Comparison of ENCODE assay signal across 14 cellular contexts in the genomic region with DNA sequence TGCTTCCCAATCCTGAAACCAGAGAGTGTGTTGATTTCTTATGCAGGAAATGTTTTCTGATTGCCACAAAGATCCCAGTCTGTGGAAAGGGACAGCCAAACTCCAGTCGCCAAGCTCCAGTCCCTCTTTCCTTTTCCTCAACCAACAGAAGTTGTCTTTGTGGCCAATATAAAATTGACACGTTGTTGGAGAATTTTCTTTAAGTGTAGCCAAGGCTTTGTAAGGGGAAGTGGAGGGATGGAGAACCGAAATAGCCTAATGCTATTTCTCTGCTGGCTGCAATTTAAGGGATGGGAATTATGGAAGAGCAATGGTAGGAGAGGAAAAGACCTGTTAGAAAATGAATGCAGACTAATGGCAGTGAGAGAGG. TPM values are rescaled to one million over a fixed set of nuclear protein-coding genes. Genes with fewer than 3 reads are reported as not detected.
DNase-seq lines count a peak whose midpoint lies in the region; ATAC-seq and TF ChIP-seq lines count a peak whose summit lies in the region.
"Had no signal": no experiment of that assay in that cellular context is flagged by ENCODE, and none has a peak within 500 bp of the region (broad histone marks: within the 10 kb centered on the region; RNA-seq: fewer than 3 reads in every experiment).

No MANE protein-coding gene starts in this region.

- no peaks in the 10 kb centered on the region for H3K79me2 ChIP-seq in trophoblast cell (ENCODE audit: control insufficient read depth, insufficient read depth, low read length, poor library complexity)

- H2BK12ac ChIP-seq in trophoblast cell (ENCODE audit: low read length): no peak overlapping the region

- H3K9ac ChIP-seq in BLaER1: no peak overlapping the region
- H3K9ac ChIP-seq in trophoblast cell (ENCODE audit: low read length): no peak overlapping the region

- no CpG with 5 or more reads among the region's 3 CpGs for WGBS in trophoblast cell (ENCODE audit: extremely low coverage, insufficient coverage, insufficient read length)
- WGBS in transverse colon (ENCODE audit: low coverage in 1 of 2), 2 donors: 16 to 19% methylated on average over 3 of the region's 3 CpGs

- no peaks in the 10 kb centered on the region for H3K9me3 ChIP-seq in BLaER1
- H3K9me3 ChIP-seq in trophoblast cell (ENCODE audit: insufficient read depth, low read depth, low read length): no peaks in the 10 kb centered on the region
- no peaks in the 10 kb centered on the region for H3K9me3 ChIP-seq in transverse colon

- intact Hi-C loops in left ventricle myocardium superior (cut with micrococcal nuclease): no loop called here
- intact Hi-C loops in transverse colon (cut with DNase I; ENCODE audit: low total_unique reads): no loop called here

- H3K4me3 ChIP-seq in BLaER1 (no peak overlapping the region), astrocyte of the cerebellum (ENCODE audit: low read depth, low read length) (peak overlapping the region; percentile 26), trophoblast cell (ENCODE audit: low read depth, low read length) (no peak overlapping the region), transverse colon (peak overlapping the region in 2 of 4 donors; percentile 13 to 28)

- no peak for TF ChIP-seq POLR2A in transverse colon (IDR thresholded peaks at IDR 0.05)

- H4K91ac ChIP-seq in trophoblast cell (ENCODE audit: low read depth, low read length): no peak overlapping the region

- DNase-seq in astrocyte of the cerebellum (ENCODE audit: low read depth): no peak
- no peak for DNase-seq in left ventricle myocardium superior
- no peak for DNase-seq in trophoblast cell
- no peak for DNase-seq in stimulated activated naive CD4-positive, alpha-beta T cell (lab: John Stamatoyannopoulos, UW)
- DNase-seq in transverse colon: no peak
- DNase-seq in HPDE6-E6E7 (ENCODE audit: extremely low spot score): no peak
- DNase-seq: effector memory CD8-positive, alpha-beta T cell; NCI-H146; stimulated activated naive CD8-positive, alpha-beta T cell treated with anti-CD3 and anti-CD28 coated beads, Interleukin-15, amount 100 ng/mL, for 72 hours had no signal

- peak overlapping the region; percentile 35; the same call in 1 of the 2 replicates for H3K4me2 ChIP-seq in BLaER1
- H3K4me2 ChIP-seq in trophoblast cell (ENCODE audit: low read length): peak overlapping the region; percentile 14

- H3K18ac ChIP-seq in trophoblast cell (ENCODE audit: low read length): no peak overlapping the region

- H3K4ac ChIP-seq in trophoblast cell (ENCODE audit: low read depth, low read length): no peak overlapping the region

- no peaks in the 10 kb centered on the region for H3K36me3 ChIP-seq in BLaER1
- no peaks in the 10 kb centered on the region for H3K36me3 ChIP-seq in trophoblast cell (ENCODE audit: control insufficient read depth in 1 of 2, insufficient read depth in 2 of 2, low read length in 2 of 2)
- H3K36me3 ChIP-seq in transverse colon: no peaks in the 10 kb centered on the region

- TF ChIP-seq EP300 in transverse colon (IDR thresholded peaks at IDR 0.05; ENCODE audit: low read depth): no peak

- H3K79me1 ChIP-seq in trophoblast cell (ENCODE audit: low read length): no peaks in the 10 kb centered on the region

- H2BK120ac ChIP-seq in trophoblast cell (ENCODE audit: insufficient read depth, low read length, poor library complexity): no peak overlapping the region

- H4K20me1 ChIP-seq in BLaER1: no peaks in the 10 kb centered on the region

- no peak overlapping the region for H3K23ac ChIP-seq in trophoblast cell (ENCODE audit: low read length)

- H4K12ac ChIP-seq in trophoblast cell (ENCODE audit: low read depth, low read length): no peak overlapping the region

- H2BK5ac ChIP-seq in trophoblast cell (ENCODE audit: low read depth, low read length, poor library complexity): no peak overlapping the region

- peak; percentile 46 for ATAC-seq in left ventricle myocardium superior
- ATAC-seq in HG02610 (IDR thresholded peaks at IDR 0.05; ENCODE audit: unreplicated experiment): no peak
- ATAC-seq: effector memory CD8-positive, alpha-beta T cell; stimulated activated naive CD8-positive, alpha-beta T cell treated with anti-CD3 and anti-CD28 coated beads, Interleukin-15, amount 100 ng/mL, for 72 hours had no signal

- H3K27ac ChIP-seq in BLaER1 (no peak overlapping the region), trophoblast cell (ENCODE audit: low read depth, low read length) (no peak overlapping the region), transverse colon (peak overlapping the region in 2 of 4 donors; percentile 6 to 25)

- H2AFZ ChIP-seq in trophoblast cell (ENCODE audit: insufficient read depth, low read length, poor library complexity): no peak overlapping the region

- H3K14ac ChIP-seq in trophoblast cell (ENCODE audit: low read length): no peak overlapping the region

- H4K8ac ChIP-seq in trophoblast cell (ENCODE audit: low read depth, low read length): no peak overlapping the region

- TF ChIP-seq CTCF in astrocyte of the cerebellum (IDR thresholded peaks at IDR 0.05; ENCODE audit: low read depth, low read length, missing control alignments): no peak
- TF ChIP-seq CTCF in transverse colon (IDR thresholded peaks at IDR 0.05): no peak

- H2AK5ac ChIP-seq in trophoblast cell (ENCODE audit: low read length): no peak overlapping the region

- in situ Hi-C loops in astrocyte of the cerebellum (cut with HindIII; ENCODE audit: low sequenced_read_pairs): no loop called here
- in situ Hi-C loops in transverse colon (cut with MboI; ENCODE audit: low pct_ligation_motif_present in 1 of 4, low pct_unique_long_range_greater_than_20kb in 1 of 4, low sequenced_read_pairs in 3 of 4): loop anchor here in 2 of 4 donors (25.0 kb wide), 2 partner anchors 322 to 1472 kb away; no protein-coding TSS in a partner anchor

- H3K4me1 ChIP-seq in BLaER1: peaks cover 8% of the 10 kb centered on the region; the same call in 1 of the 2 replicates
- H3K4me1 ChIP-seq in trophoblast cell (ENCODE audit: control insufficient read depth in 1 of 2, insufficient read depth in 2 of 2, low read length in 2 of 2): peaks cover 0 to 2% of the 10 kb centered on the region in 2 experiments
- H3K4me1 ChIP-seq in transverse colon: peaks cover 0 to 12% (median 11%) of the 10 kb centered on the region in 4 donors

- peaks cover 19% of the 10 kb centered on the region for H3K27me3 ChIP-seq in BLaER1
- peaks cover 5% of the 10 kb centered on the region for H3K27me3 ChIP-seq in trophoblast cell (ENCODE audit: insufficient read depth, low read length)
- peaks cover 29% of the 10 kb centered on the region for H3K27me3 ChIP-seq in transverse colon

RNA-seq across cellular contexts. Expression of a gene that starts 5.4 kb away (rescaled TPM):
- total RNA-seq in left ventricle myocardium superior (0.89 TPM), transverse colon (10 to 100 TPM in 1 of 4 donors, 1 to 10 TPM in 1, under 1 TPM in 2; 0.37 to 20.5 (median 2.2) TPM)
- 0.01 and 0.03 TPM in 2 replicates for polyA plus RNA-seq in trophoblast cell (2013)
- total RNA-seq: activated CD8-positive, alpha-beta memory T cell treated with anti-CD3 and anti-CD28 coated beads for 36 hours; OCI-LY7; T-helper 2 cell treated with Interferon-gamma antibody and Interleukin-4, amounts not matched to agents 100 ng/mL and 5 ng/mL, for 36 hours had no signal
